Comparison of ENCODE assay signal across 1 cellular context in the genomic region with DNA sequence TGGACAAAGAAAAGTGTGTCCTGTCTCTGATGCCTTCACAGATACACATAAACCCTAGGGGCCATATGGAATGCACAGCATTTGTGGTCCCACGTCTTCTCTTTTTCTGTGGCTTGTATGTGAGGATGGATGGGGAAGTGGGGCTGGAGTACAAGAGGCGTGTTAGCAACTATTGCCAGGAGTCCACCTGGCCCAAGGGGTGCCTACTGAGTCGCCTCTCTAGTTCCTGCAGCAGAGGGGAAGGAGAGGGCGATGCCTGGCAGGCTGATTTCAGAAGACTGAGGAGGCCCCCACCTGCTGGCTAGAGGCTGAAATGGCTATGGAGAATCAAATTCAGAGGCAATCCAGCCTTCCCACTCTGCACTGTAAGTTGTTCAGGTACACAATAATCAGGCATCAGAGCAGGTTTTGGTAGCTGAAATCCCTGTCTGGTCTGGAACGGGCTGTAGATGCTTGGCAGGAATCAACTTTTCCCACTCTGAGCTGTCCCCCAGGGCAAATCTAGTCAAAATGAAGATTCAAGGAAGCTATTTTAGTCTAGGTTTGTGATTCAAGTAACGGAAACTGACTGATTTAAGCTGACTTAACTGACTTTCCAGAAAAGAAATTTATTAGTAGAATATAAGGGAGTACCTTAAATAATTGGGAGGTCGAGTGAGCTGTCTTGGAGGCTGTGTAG.
TF ChIP-seq lines count a peak whose summit lies in the region.

No MANE protein-coding gene starts in this region.

TF ChIP-seq in HCT116, 20 proteins besides CTCF, POLR2A, EP300 and RAD21:
- TF ChIP-seq SP1 (IDR thresholded peaks at IDR 0.05; ENCODE audit: low read depth) (no peak), ZNF274 (IDR thresholded peaks at IDR 0.05; ENCODE audit: low read depth, low read length) (no peak), JUND (IDR thresholded peaks at IDR 0.05) (no peak), SRF (IDR thresholded peaks at IDR 0.05; ENCODE audit: low read depth) (no peak), CBX3 (IDR thresholded peaks at IDR 0.05; ENCODE audit: low read depth) (no peak), TCF7L2 (IDR thresholded peaks at IDR 0.05; ENCODE audit: borderline replicate concordance, extremely low read depth, insufficient read depth, insufficient read length) (no peak), YY1 (IDR thresholded peaks at IDR 0.05; ENCODE audit: extremely low read depth, insufficient replicate concordance, low read depth, low read length) (no peak), POLR2AphosphoS5 (IDR thresholded peaks at IDR 0.05; ENCODE audit: low read depth, low read length) (no peak)
- TF ChIP-seq, protein P1, sequence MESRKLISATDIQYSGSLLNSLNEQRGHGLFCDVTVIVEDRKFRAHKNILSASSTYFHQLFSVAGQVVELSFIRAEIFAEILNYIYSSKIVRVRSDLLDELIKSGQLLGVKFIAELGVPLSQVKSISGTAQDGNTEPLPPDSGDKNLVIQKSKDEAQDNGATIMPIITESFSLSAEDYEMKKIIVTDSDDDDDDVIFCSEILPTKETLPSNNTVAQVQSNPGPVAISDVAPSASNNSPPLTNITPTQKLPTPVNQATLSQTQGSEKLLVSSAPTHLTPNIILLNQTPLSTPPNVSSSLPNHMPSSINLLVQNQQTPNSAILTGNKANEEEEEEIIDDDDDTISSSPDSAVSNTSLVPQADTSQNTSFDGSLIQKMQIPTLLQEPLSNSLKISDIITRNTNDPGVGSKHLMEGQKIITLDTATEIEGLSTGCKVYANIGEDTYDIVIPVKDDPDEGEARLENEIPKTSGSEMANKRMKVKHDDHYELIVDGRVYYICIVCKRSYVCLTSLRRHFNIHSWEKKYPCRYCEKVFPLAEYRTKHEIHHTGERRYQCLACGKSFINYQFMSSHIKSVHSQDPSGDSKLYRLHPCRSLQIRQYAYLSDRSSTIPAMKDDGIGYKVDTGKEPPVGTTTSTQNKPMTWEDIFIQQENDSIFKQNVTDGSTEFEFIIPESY (IDR thresholded peaks at IDR 0.05; ENCODE audit: extremely low read depth, insufficient replicate concordance, low read length), result no peak
